8 cellular contexts compared by ENCODE assay signal in the genomic region with DNA sequence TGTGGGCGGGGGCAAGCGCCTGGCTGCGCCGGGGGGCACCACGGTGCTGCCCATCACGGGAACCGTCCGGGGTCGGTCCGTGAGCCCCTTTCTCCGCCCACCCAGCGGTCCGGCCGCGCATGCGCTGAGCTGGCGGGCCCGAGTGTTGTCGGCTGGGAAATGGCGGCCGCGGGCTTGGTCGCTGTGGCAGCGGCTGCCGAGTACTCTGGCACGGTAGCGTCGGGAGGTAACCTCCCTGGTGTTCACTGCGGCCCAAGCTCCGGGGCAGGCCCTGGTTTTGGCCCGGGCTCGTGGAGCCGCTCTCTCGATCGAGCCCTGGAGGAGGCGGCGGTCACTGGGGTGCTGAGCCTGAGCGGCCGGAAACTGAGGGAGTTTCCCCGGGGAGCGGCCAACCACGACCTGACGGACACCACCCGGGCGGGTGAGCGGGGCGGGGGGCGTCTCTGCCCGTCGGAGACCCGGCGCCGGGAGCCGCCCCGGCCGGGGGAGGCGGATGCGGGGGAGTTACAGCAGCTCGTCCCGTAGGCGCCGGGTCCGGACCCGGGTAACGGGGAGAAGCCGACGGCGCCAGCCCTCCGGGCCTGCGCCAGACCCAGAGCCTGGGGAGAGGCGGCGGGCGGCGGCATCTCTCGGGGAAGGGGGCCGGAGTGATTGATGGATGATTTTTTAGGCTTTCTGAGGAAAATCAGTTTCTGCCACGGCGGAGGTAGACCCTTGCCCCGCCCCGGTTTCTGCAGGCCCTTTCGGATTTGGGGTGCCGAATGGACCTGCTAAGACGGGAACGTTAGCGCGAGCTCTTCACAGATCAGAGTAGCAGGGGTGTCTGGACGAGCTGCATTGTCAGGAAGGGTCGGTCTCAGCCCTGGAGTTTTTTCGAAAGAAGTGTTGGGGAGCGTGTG. TPM values are rescaled to one million over a fixed set of nuclear protein-coding genes. Genes with fewer than 3 reads are reported as not detected.
DNase-seq lines count a peak whose midpoint lies in the region; ATAC-seq and TF ChIP-seq lines count a peak whose summit lies in the region.

Gene LRCH3 (plus strand): TSS at position 135 of the 899 bp plus-strand sequence. CDS start 25 bp downstream, at position 160.

- peaks cover 14% of the 10 kb centered on the region for H3K4me1 Mint-ChIP-seq in endodermal cell

- H4K5ac ChIP-seq in mesendoderm (ENCODE audit: low read length): no peak within 1 kb of the TSS

- peak within 1 kb of the TSS; percentile 82 for H3K4me2 ChIP-seq in mesendoderm (ENCODE audit: low read length)

- no peaks in the 10 kb centered on the region for H3K36me3 ChIP-seq in endodermal cell (ENCODE audit: control insufficient read depth, insufficient read depth, low read length)
- no peaks in the 10 kb centered on the region for H3K36me3 ChIP-seq in mesendoderm (ENCODE audit: control insufficient read depth, insufficient read depth, low read length)

- ATAC-seq in GM19463 (IDR thresholded peaks at IDR 0.05; ENCODE audit: unreplicated experiment): peak; percentile 85

- H3K79me2 ChIP-seq in mesendoderm (ENCODE audit: control insufficient read depth, insufficient read depth, low read length): peaks cover 35% of the 10 kb centered on the region

- H2BK5ac ChIP-seq in mesendoderm (ENCODE audit: low read length): peak within 1 kb of the TSS; percentile 82

- H3K27ac Mint-ChIP-seq in endodermal cell: peak within 1 kb of the TSS; percentile 97

- peak within 1 kb of the TSS; percentile 79 for H4K8ac ChIP-seq in mesendoderm (ENCODE audit: low read depth, low read length)

- H3K27me3 Mint-ChIP-seq in endodermal cell (ENCODE audit: insufficient read depth): no peaks in the 10 kb centered on the region

- peaks cover 4% of the 10 kb centered on the region for H3K79me1 ChIP-seq in mesendoderm (ENCODE audit: low read length)

- H3K9ac ChIP-seq in endodermal cell (ENCODE audit: extremely low read depth, low read length, poor library complexity, severe bottlenecking) (peak within 1 kb of the TSS; percentile 86), mesendoderm (ENCODE audit: low read length) (peak within 1 kb of the TSS; percentile 97)

- no peaks in the 10 kb centered on the region for H3K36me3 Mint-ChIP-seq in endodermal cell (ENCODE audit: low read depth)

- H3K27me3 ChIP-seq in endodermal cell (ENCODE audit: control insufficient read depth, insufficient read depth, low read length, poor library complexity, severe bottlenecking): no peaks in the 10 kb centered on the region
- no peaks in the 10 kb centered on the region for H3K27me3 ChIP-seq in mesendoderm (ENCODE audit: insufficient read depth, low read length, poor library complexity)

- H3K4me3 ChIP-seq in endodermal cell (ENCODE audit: low read length) (peak within 1 kb of the TSS; percentile 97), mesendoderm (ENCODE audit: low read length) (peak within 1 kb of the TSS; percentile 91)

- 0% methylated on average over 34 to 90 of the region's 90 CpGs for WGBS in endodermal cell (ENCODE audit: insufficient coverage in 1 of 2, insufficient read length in 1 of 2), 2 experiments
- WGBS in mesendoderm (ENCODE audit: extremely low coverage, insufficient coverage, low lambda C conversion rate): no CpG with 5 or more reads among the region's 90 CpGs

- peak within 1 kb of the TSS; percentile 98 for H3K56ac ChIP-seq in mesendoderm (ENCODE audit: low read length)

- H3K9me3 Mint-ChIP-seq in endodermal cell: no peaks in the 10 kb centered on the region

- H3K4me1 ChIP-seq in endodermal cell (ENCODE audit: control insufficient read depth, insufficient read depth, low read length): no peaks in the 10 kb centered on the region
- no peaks in the 10 kb centered on the region for H3K4me1 ChIP-seq in mesendoderm (ENCODE audit: control insufficient read depth, low read depth, low read length)

- peak within 1 kb of the TSS; percentile 67 for H2AK5ac ChIP-seq in mesendoderm (ENCODE audit: low read length)

- H3K4me3 Mint-ChIP-seq in endodermal cell: peak within 1 kb of the TSS; percentile 96

- TF ChIP-seq CTCF in endodermal cell (conservative IDR thresholded peaks at IDR 0.05): no peak

- no peak within 1 kb of the TSS for H2BK120ac ChIP-seq in mesendoderm (ENCODE audit: low read depth, low read length)

- H3K23ac ChIP-seq in mesendoderm (ENCODE audit: low read length): peak within 1 kb of the TSS; percentile 68

- no peaks in the 10 kb centered on the region for H3K9me3 ChIP-seq in endodermal cell (ENCODE audit: control insufficient read depth, low read length)

- H3K4ac ChIP-seq in mesendoderm (ENCODE audit: low read depth, low read length): peak within 1 kb of the TSS; percentile 81

- no peak within 1 kb of the TSS for H2BK15ac ChIP-seq in mesendoderm (replicated peaks; ENCODE audit: low read depth)

- peak within 1 kb of the TSS; percentile 92 for H3K18ac ChIP-seq in mesendoderm (ENCODE audit: low read length)

- DNase-seq in CMK (ENCODE audit: low read depth) (peak; percentile 29), HPDE6-E6E7 (ENCODE audit: extremely low spot score) (peak; percentile 83), NOMO-1 (lab: John Stamatoyannopoulos, UW; ENCODE audit: unreplicated experiment in 2 of 2) (peak; percentile 65 to 83), endodermal cell (peak; percentile 97), mesendoderm (peak; percentile 90)
- peak; percentile 53 for DNase-seq in activated CD8-positive, alpha-beta memory T cell treated with anti-CD3 and anti-CD28 coated beads, Interleukin-2, amount 50 U/mL, for 1 hour (ENCODE audit: extremely low read depth)
- peak; percentile 78 for DNase-seq in stimulated activated CD8-positive, alpha-beta memory T cell treated with anti-CD3 and anti-CD28 coated beads, Interleukin-12 subunit alpha, Interleukin-12 subunit beta, amount 100 ng/mL, for 4 hours (ENCODE audit: low read depth)

- peak within 1 kb of the TSS; percentile 91 for H3K27ac ChIP-seq in endodermal cell (ENCODE audit: low read depth, low read length)
- H3K27ac ChIP-seq in mesendoderm (ENCODE audit: low read depth, low read length): peak within 1 kb of the TSS; percentile 81

RNA-seq across cellular contexts. Expression of gene LRCH3, which starts in this region (rescaled TPM):
- 10 to 100 TPM; 67.1 to 70.2 TPM for total RNA-seq in endodermal cell
- polyA plus RNA-seq in endodermal cell (2013, experiment 1 of 2): 36.1 TPM
- polyA plus RNA-seq in endodermal cell (2013, experiment 2 of 2): 37.5 TPM
- polyA plus RNA-seq in mesendoderm (2013, experiment 1 of 2): 28.3 TPM
- polyA plus RNA-seq in mesendoderm (2013, experiment 2 of 2): 26.8 TPM

Comparison
In these comparisons a context has a peak if more than half of its experiments do, and no peak if none do; other contexts are left out.
1. Peak in every context shown above with its lines: DNase-seq, ATAC-seq, H3K4me3 ChIP-seq and H3K27ac ChIP-seq.
2. DNase-seq: peak in every context shown above with its lines; median percentile 97 in endodermal cell; 90 in mesendoderm; 83 in HPDE6-E6E7; 78 in stimulated activated CD8-positive, alpha-beta memory T cell treated with anti-CD3 and anti-CD28 coated beads, Interleukin-12 subunit alpha, Interleukin-12 subunit beta, amount 100 ng/mL, for 4 hours; 74 in NOMO-1; 53 in activated CD8-positive, alpha-beta memory T cell treated with anti-CD3 and anti-CD28 coated beads, Interleukin-2, amount 50 U/mL, for 1 hour; 29 in CMK.